Comparison of ENCODE assay signal across 8 cellular contexts in genomic region chr1:43549921-43550597, GRCh38. TPM values are rescaled to one million over a fixed set of nuclear protein-coding genes. Genes with fewer than 3 reads are reported as not detected.
DNase-seq lines count a peak whose midpoint lies in the region; ATAC-seq and TF ChIP-seq lines count a peak whose summit lies in the region.

No MANE protein-coding gene starts in this region.

- peak overlapping the region in 1 of 2 donors; percentile 52 for H3K9ac ChIP-seq in liver (ENCODE audit: low read depth in 1 of 2, low read length in 2 of 2)

- CTCF ChIA-PET in CD8-positive, alpha-beta T cell (lab: Charles Lee), result no interaction called here

- H3K36me3 Mint-ChIP-seq in CD8-positive, alpha-beta T cell, result no peaks in the 10 kb centered on the region

- POLR2A ChIA-PET in CD8-positive, alpha-beta T cell (lab: Charles Lee), result no interaction called here

- peaks cover 26% of the 10 kb centered on the region for H3K27me3 Mint-ChIP-seq in CD8-positive, alpha-beta T cell (ENCODE audit: low read depth)

- no peak overlapping the region for H3K27ac Mint-ChIP-seq in CD8-positive, alpha-beta T cell

- no peak overlapping the region for H3K4me3 ChIP-seq in CD8-positive, alpha-beta T cell (ENCODE audit: low read depth, low read length)
- no peak overlapping the region for H3K4me3 ChIP-seq in body of pancreas
- peak overlapping the region; percentile 14 to 39 (median 36) for H3K4me3 ChIP-seq in liver (ENCODE audit: low read depth in 1 of 3, low read length in 3 of 3)
- H3K4me3 ChIP-seq in upper lobe of right lung, result peak overlapping the region; percentile 32

- H3K36me3 ChIP-seq in CD8-positive, alpha-beta T cell (ENCODE audit: insufficient read depth, low read length), result no peaks in the 10 kb centered on the region
- H3K36me3 ChIP-seq in body of pancreas (replicated peaks in 1 of 2; ENCODE audit: insufficient read depth in 1 of 2, low read depth in 2 of 2) (no peaks in the 10 kb centered on the region), liver (ENCODE audit: control insufficient read depth in 4 of 4, insufficient read depth in 3 of 4, low read depth in 1 of 4, low read length in 3 of 4) (peaks cover 0 to 11% (median 1%) of the 10 kb centered on the region in 4 donors), upper lobe of right lung (no peaks in the 10 kb centered on the region)

- 4 to 6% methylated on average over 19 to 29 of the region's 30 CpGs for WGBS in body of pancreas, 2 donors
- WGBS in liver, result 8% methylated on average over 30 of the region's 30 CpGs

- TF ChIP-seq POLR2A in body of pancreas (IDR thresholded peaks at IDR 0.05), result peak; percentile 36 to 69 (median 68)

- peak overlapping the region; percentile 57 for H3K4me3 Mint-ChIP-seq in CD8-positive, alpha-beta T cell

- no peaks in the 10 kb centered on the region for H3K9me3 ChIP-seq in CD8-positive, alpha-beta T cell (ENCODE audit: low read length)
- no peaks in the 10 kb centered on the region for H3K9me3 ChIP-seq in body of pancreas
- H3K9me3 ChIP-seq in liver (ENCODE audit: control insufficient read depth in 4 of 4, low read length in 3 of 4), result no peaks in the 10 kb centered on the region
- H3K9me3 ChIP-seq in upper lobe of right lung, result no peaks in the 10 kb centered on the region

- no peak for ATAC-seq in CD8-positive, alpha-beta T cell
- ATAC-seq in body of pancreas, result peak; percentile 79
- ATAC-seq in upper lobe of right lung, result peak; percentile 83
- no peak for ATAC-seq in HG02981 (IDR thresholded peaks at IDR 0.05; ENCODE audit: unreplicated experiment)
- no peak for ATAC-seq in HG03108 (IDR thresholded peaks at IDR 0.05; ENCODE audit: unreplicated experiment)
- ATAC-seq in HG02970 (IDR thresholded peaks at IDR 0.05; ENCODE audit: low FRiP score, unreplicated experiment), result no peak

- H3K27me3 ChIP-seq in CD8-positive, alpha-beta T cell (ENCODE audit: insufficient read depth, low read length), result no peaks in the 10 kb centered on the region
- no peaks in the 10 kb centered on the region for H3K27me3 ChIP-seq in body of pancreas
- H3K27me3 ChIP-seq in liver (ENCODE audit: control insufficient read depth in 4 of 4, insufficient read depth in 4 of 4, low read length in 3 of 4), result no peaks in the 10 kb centered on the region
- no peaks in the 10 kb centered on the region for H3K27me3 ChIP-seq in upper lobe of right lung

- peaks cover 7% of the 10 kb centered on the region for H3K4me1 Mint-ChIP-seq in CD8-positive, alpha-beta T cell (ENCODE audit: low read depth)

- no peak for TF ChIP-seq CTCF in CD8-positive, alpha-beta T cell (IDR thresholded peaks at IDR 0.05)
- TF ChIP-seq CTCF in body of pancreas (IDR thresholded peaks at IDR 0.05) (peak in 1 of 7 experiments; percentile 6), liver (IDR thresholded peaks at IDR 0.05; ENCODE audit: low read depth, low read length, missing input control) (no peak), upper lobe of right lung (IDR thresholded peaks at IDR 0.05) (no peak)

- H3K9me3 Mint-ChIP-seq in CD8-positive, alpha-beta T cell, result no peaks in the 10 kb centered on the region

- peak in 1 of 2 donors; percentile 8 for TF ChIP-seq RAD21 in liver (IDR thresholded peaks at IDR 0.05)

- intact Hi-C loops in CD8-positive, alpha-beta T cell (cut with DNase I, micrococcal nuclease), result no loop called here
- intact Hi-C loops in body of pancreas (cut with DNase I) (no loop called here), upper lobe of right lung (cut with DNase I) (no loop called here)

- DNase-seq in CD8-positive, alpha-beta T cell, result no peak
- DNase-seq in NCI-H1048 (lab: John Stamatoyannopoulos, UW), result peak; percentile 83
- DNase-seq in body of pancreas, result peak; percentile 96 to 97 (median 96)
- DNase-seq in upper lobe of right lung, result peak; percentile 94

- H3K27ac ChIP-seq in CD8-positive, alpha-beta T cell (ENCODE audit: low read depth, low read length), result no peak overlapping the region
- H3K27ac ChIP-seq in body of pancreas (peak overlapping the region; percentile 88 to 93 (median 92)), liver (ENCODE audit: low read depth in 1 of 2, low read length in 2 of 2) (peak overlapping the region; percentile 96 to 97), upper lobe of right lung (peak overlapping the region; percentile 70)

- no peaks in the 10 kb centered on the region for H3K4me1 ChIP-seq in CD8-positive, alpha-beta T cell (ENCODE audit: insufficient read depth, low read length)
- H3K4me1 ChIP-seq in body of pancreas, result peaks cover 89% of the 10 kb centered on the region
- peaks cover 45 to 86% (median 74%) of the 10 kb centered on the region in 4 donors for H3K4me1 ChIP-seq in liver (ENCODE audit: control insufficient read depth in 4 of 4, insufficient read depth in 4 of 4, low read length in 3 of 4)
- peaks cover 35% of the 10 kb centered on the region for H3K4me1 ChIP-seq in upper lobe of right lung

TF ChIP-seq in liver, 16 proteins besides CTCF, POLR2A, EP300 and RAD21:
- TF ChIP-seq HNF4A (conservative IDR thresholded peaks at IDR 0.05) (peak in 1 of 2 donors; percentile 55), EGR1 (IDR thresholded peaks at IDR 0.05; ENCODE audit: low read depth in 2 of 2) (no peak), MAX (IDR thresholded peaks at IDR 0.05) (no peak), JUND (IDR thresholded peaks at IDR 0.05) (peak in 1 of 2 donors; percentile 18), GABPA (IDR thresholded peaks at IDR 0.05 in 1 of 2, conservative IDR thresholded peaks at IDR 0.05 in 1 of 2) (no peak), HNF4G (IDR thresholded peaks at IDR 0.05) (no peak), FOXA2 (IDR thresholded peaks at IDR 0.05) (no peak), YY1 (IDR thresholded peaks at IDR 0.05) (peak; percentile 56), NR2F2 (IDR thresholded peaks at IDR 0.05) (no peak), RXRA (IDR thresholded peaks at IDR 0.05) (peak; percentile 56 to 77), FOXA1 (IDR thresholded peaks at IDR 0.05) (peak; percentile 9), SP1 (IDR thresholded peaks at IDR 0.05) (peak; percentile 67), TAF1 (conservative IDR thresholded peaks at IDR 0.05) (no peak)
- TF ChIP-seq, protein P1, sequence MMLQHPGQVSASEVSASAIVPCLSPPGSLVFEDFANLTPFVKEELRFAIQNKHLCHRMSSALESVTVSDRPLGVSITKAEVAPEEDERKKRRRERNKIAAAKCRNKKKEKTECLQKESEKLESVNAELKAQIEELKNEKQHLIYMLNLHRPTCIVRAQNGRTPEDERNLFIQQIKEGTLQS (IDR thresholded peaks at IDR 0.05), result no peak
- TF ChIP-seq, protein P2, sequence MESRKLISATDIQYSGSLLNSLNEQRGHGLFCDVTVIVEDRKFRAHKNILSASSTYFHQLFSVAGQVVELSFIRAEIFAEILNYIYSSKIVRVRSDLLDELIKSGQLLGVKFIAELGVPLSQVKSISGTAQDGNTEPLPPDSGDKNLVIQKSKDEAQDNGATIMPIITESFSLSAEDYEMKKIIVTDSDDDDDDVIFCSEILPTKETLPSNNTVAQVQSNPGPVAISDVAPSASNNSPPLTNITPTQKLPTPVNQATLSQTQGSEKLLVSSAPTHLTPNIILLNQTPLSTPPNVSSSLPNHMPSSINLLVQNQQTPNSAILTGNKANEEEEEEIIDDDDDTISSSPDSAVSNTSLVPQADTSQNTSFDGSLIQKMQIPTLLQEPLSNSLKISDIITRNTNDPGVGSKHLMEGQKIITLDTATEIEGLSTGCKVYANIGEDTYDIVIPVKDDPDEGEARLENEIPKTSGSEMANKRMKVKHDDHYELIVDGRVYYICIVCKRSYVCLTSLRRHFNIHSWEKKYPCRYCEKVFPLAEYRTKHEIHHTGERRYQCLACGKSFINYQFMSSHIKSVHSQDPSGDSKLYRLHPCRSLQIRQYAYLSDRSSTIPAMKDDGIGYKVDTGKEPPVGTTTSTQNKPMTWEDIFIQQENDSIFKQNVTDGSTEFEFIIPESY (IDR thresholded peaks at IDR 0.05), result peak; percentile 48
- TF ChIP-seq, protein P3, sequence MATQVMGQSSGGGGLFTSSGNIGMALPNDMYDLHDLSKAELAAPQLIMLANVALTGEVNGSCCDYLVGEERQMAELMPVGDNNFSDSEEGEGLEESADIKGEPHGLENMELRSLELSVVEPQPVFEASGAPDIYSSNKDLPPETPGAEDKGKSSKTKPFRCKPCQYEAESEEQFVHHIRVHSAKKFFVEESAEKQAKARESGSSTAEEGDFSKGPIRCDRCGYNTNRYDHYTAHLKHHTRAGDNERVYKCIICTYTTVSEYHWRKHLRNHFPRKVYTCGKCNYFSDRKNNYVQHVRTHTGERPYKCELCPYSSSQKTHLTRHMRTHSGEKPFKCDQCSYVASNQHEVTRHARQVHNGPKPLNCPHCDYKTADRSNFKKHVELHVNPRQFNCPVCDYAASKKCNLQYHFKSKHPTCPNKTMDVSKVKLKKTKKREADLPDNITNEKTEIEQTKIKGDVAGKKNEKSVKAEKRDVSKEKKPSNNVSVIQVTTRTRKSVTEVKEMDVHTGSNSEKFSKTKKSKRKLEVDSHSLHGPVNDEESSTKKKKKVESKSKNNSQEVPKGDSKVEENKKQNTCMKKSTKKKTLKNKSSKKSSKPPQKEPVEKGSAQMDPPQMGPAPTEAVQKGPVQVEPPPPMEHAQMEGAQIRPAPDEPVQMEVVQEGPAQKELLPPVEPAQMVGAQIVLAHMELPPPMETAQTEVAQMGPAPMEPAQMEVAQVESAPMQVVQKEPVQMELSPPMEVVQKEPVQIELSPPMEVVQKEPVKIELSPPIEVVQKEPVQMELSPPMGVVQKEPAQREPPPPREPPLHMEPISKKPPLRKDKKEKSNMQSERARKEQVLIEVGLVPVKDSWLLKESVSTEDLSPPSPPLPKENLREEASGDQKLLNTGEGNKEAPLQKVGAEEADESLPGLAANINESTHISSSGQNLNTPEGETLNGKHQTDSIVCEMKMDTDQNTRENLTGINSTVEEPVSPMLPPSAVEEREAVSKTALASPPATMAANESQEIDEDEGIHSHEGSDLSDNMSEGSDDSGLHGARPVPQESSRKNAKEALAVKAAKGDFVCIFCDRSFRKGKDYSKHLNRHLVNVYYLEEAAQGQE (IDR thresholded peaks at IDR 0.05), result peak; percentile 42

RNA-seq across cellular contexts. Expression of gene PTPRF, which starts 19.4 kb away (rescaled TPM):
- under 1 TPM in 1 of 2 experiments, not detected in 1; 0.11 TPM for total RNA-seq in CD8-positive, alpha-beta T cell
- total RNA-seq in body of pancreas (10 to 100 TPM; 81.7 to 89.0 TPM), liver (100 to 1,000 TPM in 1 of 2 donors, 10 to 100 TPM in 1; 61.7 to 241 TPM), upper lobe of right lung (199 TPM)
- 100 to 1,000 TPM in 1 of 2 donors, 10 to 100 TPM in 1; 41.2 to 110 TPM for polyA plus RNA-seq in liver

Comparison
In these comparisons a context has a peak if more than half of its experiments do, and no peak if none do; other contexts are left out.
1. ATAC-seq: peak in body of pancreas (single experiment) and upper lobe of right lung (single experiment); none in CD8-positive, alpha-beta T cell (single experiment), HG02981 (single experiment), HG03108 (single experiment) and HG02970 (single experiment).
2. DNase-seq: peak in NCI-H1048 (single experiment), body of pancreas (4 of 4) and upper lobe of right lung (single experiment); none in CD8-positive, alpha-beta T cell (0 of 7).
3. H3K4me3 ChIP-seq: peak in liver (3 of 3) and upper lobe of right lung (single experiment); none in CD8-positive, alpha-beta T cell (single experiment) and body of pancreas (0 of 2).
4. RNA of gene PTPRF, which starts 19.4 kb away (total RNA-seq): 61.7 to 241 TPM in liver, 199 TPM in upper lobe of right lung (single experiment) and 81.7 to 89.0 TPM in body of pancreas; 0.11 TPM in CD8-positive, alpha-beta T cell; every median in the first group is over 10 times any median in the second.